Comparison of ENCODE assay signal across 10 cellular contexts in the genomic region with DNA sequence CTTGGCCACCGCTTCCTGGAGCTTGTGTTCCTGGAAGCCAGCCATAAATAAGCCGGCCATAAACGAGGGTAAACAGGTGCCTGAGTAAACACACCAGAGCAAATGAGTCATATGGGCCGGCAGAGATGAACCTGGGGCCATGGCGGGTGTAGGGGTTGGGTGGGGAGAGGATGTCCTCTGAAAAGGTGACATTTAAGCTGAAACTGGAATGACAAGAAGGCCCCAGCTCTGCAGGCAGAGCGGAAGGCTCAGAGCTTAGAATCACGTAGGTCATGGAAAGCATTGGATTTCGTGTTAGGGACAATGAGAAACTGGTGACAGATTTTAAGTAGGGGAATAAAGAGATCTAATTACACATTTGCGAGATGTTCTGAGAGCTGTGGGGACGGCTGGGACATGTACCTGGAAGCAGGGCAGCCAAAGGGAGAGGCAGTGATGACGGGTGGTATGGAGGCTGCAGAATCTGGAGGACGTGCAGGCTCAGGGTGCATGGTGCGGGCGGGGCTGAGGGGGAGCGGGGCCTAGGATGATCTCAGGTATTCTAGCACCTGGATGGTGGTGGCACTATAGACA. TPM values are rescaled to one million over a fixed set of nuclear protein-coding genes. Genes with fewer than 3 reads are reported as not detected.
A peak's percentile ranks its signal among the peaks of the same experiment; 100 is the strongest.
DNase-seq lines count a peak whose midpoint lies in the region; ATAC-seq and TF ChIP-seq lines count a peak whose summit lies in the region.
"Had no signal": no experiment of that assay in that cellular context is flagged by ENCODE, and none has a peak within 500 bp of the region (broad histone marks: within the 10 kb centered on the region; RNA-seq: fewer than 3 reads in every experiment).

No MANE protein-coding gene starts in this region.

- no peaks in the 10 kb centered on the region for H3K27me3 Mint-ChIP-seq in activated CD4-positive, alpha-beta memory T cell treated with anti-CD3 and anti-CD28 coated beads, Interleukin-2, amount 10 ng/mL, durations not matched to agents 7 days and 5 days
- H3K27me3 Mint-ChIP-seq in memory B cell (no peaks in the 10 kb centered on the region), CD14-positive monocyte (ENCODE audit: low read depth in 3 of 3) (no peaks in the 10 kb centered on the region)
- H3K27me3 Mint-ChIP-seq: IgD-negative memory B cell had no signal

- peak overlapping the region in 8 of 11 experiments; percentile 51 to 82 (median 67); a peak in 14 of 22 replicates for H3K27ac ChIP-seq in BLaER1 treated with 17β-estradiol and CSF1 and Interleukin-3, amounts not matched to agents 10 nM and 100 nM
- peak overlapping the region; percentile 78; the same call in 1 of the 2 replicates for H3K27ac ChIP-seq in HUES6 (ENCODE audit: low read depth, low read length)

- POLR2A ChIA-PET in activated CD4-positive, alpha-beta memory T cell treated with anti-CD3 and anti-CD28 coated beads, Interleukin-2, amount 10 ng/mL, durations not matched to agents 7 days and 5 days (lab: Charles Lee): no interaction called here

- peak overlapping the region in 6 of 11 experiments; percentile 16 to 72 (median 70); a peak in 9 of 22 replicates for H3K9ac ChIP-seq in BLaER1 treated with 17β-estradiol and CSF1 and Interleukin-3, amounts not matched to agents 10 nM and 100 nM
- no peak overlapping the region for H3K9ac ChIP-seq in HUES6 (ENCODE audit: low read length)

- peaks cover 0 to 35% (median 0%) of the 10 kb centered on the region in 11 experiments; a peak in 7 of 22 replicates for H4K20me1 ChIP-seq in BLaER1 treated with 17β-estradiol and CSF1 and Interleukin-3, amounts not matched to agents 10 nM and 100 nM

- H3K27me3 ChIP-seq in BLaER1 treated with 17β-estradiol and CSF1 and Interleukin-3, amounts not matched to agents 10 nM and 100 nM: no peaks in the 10 kb centered on the region
- no peaks in the 10 kb centered on the region for H3K27me3 ChIP-seq in HUES6 (ENCODE audit: control insufficient read depth, insufficient read depth, low read length)

- H3K4me1 ChIP-seq in BLaER1 treated with 17β-estradiol and CSF1 and Interleukin-3, amounts not matched to agents 10 nM and 100 nM: peaks cover 31 to 54% (median 45%) of the 10 kb centered on the region in 10 experiments
- peaks cover 35% of the 10 kb centered on the region for H3K4me1 ChIP-seq in HUES6 (ENCODE audit: control insufficient read depth, insufficient read depth, low read length)

- H3K4me2 ChIP-seq in BLaER1 treated with 17β-estradiol and CSF1 and Interleukin-3, amounts not matched to agents 10 nM and 100 nM: peak overlapping the region in 10 of 11 experiments; percentile 52 to 95 (median 83); a peak in 18 of 22 replicates

- intact Hi-C loops in CD14-positive monocyte (cut with micrococcal nuclease): loop anchor here in 1 of 2 donors (10.0 kb wide), 1 partner anchor 62 kb away; no protein-coding TSS in a partner anchor

- peaks cover 4% of the 10 kb centered on the region for H3K36me3 Mint-ChIP-seq in activated CD4-positive, alpha-beta memory T cell treated with anti-CD3 and anti-CD28 coated beads, Interleukin-2, amount 10 ng/mL, durations not matched to agents 7 days and 5 days (ENCODE audit: low read depth)
- H3K36me3 Mint-ChIP-seq in memory B cell: peaks cover 6% of the 10 kb centered on the region
- H3K36me3 Mint-ChIP-seq in CD14-positive monocyte: peaks cover 40 to 75% of the 10 kb centered on the region in 2 donors

- H3K4me1 Mint-ChIP-seq in activated CD4-positive, alpha-beta memory T cell treated with anti-CD3 and anti-CD28 coated beads, Interleukin-2, amount 10 ng/mL, durations not matched to agents 7 days and 5 days: peaks cover 8% of the 10 kb centered on the region
- H3K4me1 Mint-ChIP-seq in memory B cell: peaks cover 3% of the 10 kb centered on the region
- H3K4me1 Mint-ChIP-seq in CD14-positive monocyte: no peaks in the 10 kb centered on the region

- CTCF ChIA-PET in activated CD4-positive, alpha-beta memory T cell treated with anti-CD3 and anti-CD28 coated beads, Interleukin-2, amount 10 ng/mL, durations not matched to agents 7 days and 5 days (lab: Charles Lee): interaction anchor here (0.6 kb wide), 1 partner anchor 61 kb away, joined by 4 read pairs; no protein-coding TSS in a partner anchor

- H3K9me3 Mint-ChIP-seq in activated CD4-positive, alpha-beta memory T cell treated with anti-CD3 and anti-CD28 coated beads, Interleukin-2, amount 10 ng/mL, durations not matched to agents 7 days and 5 days: no peaks in the 10 kb centered on the region
- H3K9me3 Mint-ChIP-seq in memory B cell: no peaks in the 10 kb centered on the region
- no peaks in the 10 kb centered on the region for H3K9me3 Mint-ChIP-seq in CD14-positive monocyte
- H3K9me3 Mint-ChIP-seq: IgD-negative memory B cell had no signal

- DNase-seq in activated CD4-positive, alpha-beta memory T cell treated with anti-CD3 and anti-CD28 coated beads, Interleukin-2, amount 10 ng/mL, durations not matched to agents 7 days and 5 days: peak; percentile 11
- DNase-seq in memory B cell (ENCODE audit: low spot score in 2 of 2): no peak
- no peak for DNase-seq in activated gamma-delta T cell (lab: John Stamatoyannopoulos, UW)
- no peak for DNase-seq in CD14-positive monocyte (ENCODE audit: low spot score)
- no peak for DNase-seq in NCI-H2227 treated with DMSO at 0.1 percent for 48 hours (lab: John Stamatoyannopoulos, UW)
- DNase-seq: T-helper 2 cell had no signal

- ATAC-seq in memory B cell (ENCODE audit: low read depth) (no peak), HG03045 (IDR thresholded peaks at IDR 0.05; ENCODE audit: unreplicated experiment) (no peak)

- 0 out of 20 replicates have a peak overlapping the region, but pooled peaks of 1 of the 10 experiments have one; percentile 13 for H3K4me3 ChIP-seq in BLaER1 treated with 17β-estradiol and CSF1 and Interleukin-3, amounts not matched to agents 10 nM and 100 nM
- no peak overlapping the region for H3K4me3 ChIP-seq in HUES6 (ENCODE audit: low read depth, low read length)

- H3K4me3 Mint-ChIP-seq in activated CD4-positive, alpha-beta memory T cell treated with anti-CD3 and anti-CD28 coated beads, Interleukin-2, amount 10 ng/mL, durations not matched to agents 7 days and 5 days: no peak overlapping the region
- H3K4me3 Mint-ChIP-seq in memory B cell (no peak overlapping the region), CD14-positive monocyte (no peak overlapping the region)

- no peaks in the 10 kb centered on the region for H3K9me3 ChIP-seq in BLaER1 treated with 17β-estradiol and CSF1 and Interleukin-3, amounts not matched to agents 10 nM and 100 nM (replicated peaks in 1 of 11)
- H3K9me3 ChIP-seq in HUES6 (ENCODE audit: control insufficient read depth, insufficient read depth, low read depth, low read length): no peaks in the 10 kb centered on the region

- H3K36me3 ChIP-seq in BLaER1 treated with 17β-estradiol and CSF1 and Interleukin-3, amounts not matched to agents 10 nM and 100 nM: peaks cover 8 to 61% (median 19%) of the 10 kb centered on the region in 11 experiments
- peaks cover 7% of the 10 kb centered on the region for H3K36me3 ChIP-seq in HUES6 (ENCODE audit: control insufficient read depth, insufficient read depth, low read length)

- peak overlapping the region; percentile 5 for H3K27ac Mint-ChIP-seq in activated CD4-positive, alpha-beta memory T cell treated with anti-CD3 and anti-CD28 coated beads, Interleukin-2, amount 10 ng/mL, durations not matched to agents 7 days and 5 days
- H3K27ac Mint-ChIP-seq in memory B cell (peak overlapping the region; percentile 50), CD14-positive monocyte (no peak overlapping the region)
- H3K27ac Mint-ChIP-seq: IgD-negative memory B cell had no signal

- no peak for TF ChIP-seq CTCF in CD14-positive monocyte (IDR thresholded peaks at IDR 0.05)

RNA-seq across cellular contexts. Expression of a gene that starts 8.1 kb away (rescaled TPM):
- 10 to 100 TPM; 32.8 to 35.8 TPM for total RNA-seq in activated CD4-positive, alpha-beta memory T cell treated with anti-CD3 and anti-CD28 coated beads, Interleukin-2, amount 10 ng/mL, durations not matched to agents 7 days and 5 days
- polyA plus RNA-seq in CD14-positive monocyte: 1 to 10 TPM in 1 of 2 donors, not detected in 1; 1.5 TPM

RNA-seq across cellular contexts. Expression of a gene that starts 35.0 kb away (rescaled TPM):
- total RNA-seq in activated CD4-positive, alpha-beta memory T cell treated with anti-CD3 and anti-CD28 coated beads, Interleukin-2, amount 10 ng/mL, durations not matched to agents 7 days and 5 days: 10 to 100 TPM; 14.3 to 14.9 TPM
- polyA plus RNA-seq in CD14-positive monocyte: under 1 TPM; 0.12 to 0.71 TPM

Comparison
In these comparisons a context has a peak if more than half of its experiments do, and no peak if none do; other contexts are left out.
1. H3K27ac Mint-ChIP-seq: peak in activated CD4-positive, alpha-beta memory T cell treated with anti-CD3 and anti-CD28 coated beads, Interleukin-2, amount 10 ng/mL, durations not matched to agents 7 days and 5 days (single experiment) and memory B cell (single experiment); none in CD14-positive monocyte (0 of 7).